Comparison of ENCODE assay signal across 11 cellular contexts in genomic region chr20:4090756-4091331, GRCh38. TPM values are rescaled to one million over a fixed set of nuclear protein-coding genes. Genes with fewer than 3 reads are reported as not detected.
A peak's percentile ranks its signal among the peaks of the same experiment; 100 is the strongest.
DNase-seq lines count a peak whose midpoint lies in the region; ATAC-seq and TF ChIP-seq lines count a peak whose summit lies in the region.
"Had no signal": no experiment of that assay in that cellular context is flagged by ENCODE, and none has a peak within 500 bp of the region (broad histone marks: within the 10 kb centered on the region; RNA-seq: fewer than 3 reads in every experiment).

No MANE protein-coding gene starts in this region.

- peaks cover 6% of the 10 kb centered on the region for H3K4me1 Mint-ChIP-seq in activated CD4-positive, alpha-beta memory T cell treated with anti-CD3 and anti-CD28 coated beads, Interleukin-2, amount 10 ng/mL, durations not matched to agents 7 days and 5 days
- H3K4me1 Mint-ChIP-seq: IgD-negative memory B cell had no signal

- no peaks in the 10 kb centered on the region for H3K9me3 ChIP-seq in GM23248 (ENCODE audit: low read depth)
- peaks cover 11% of the 10 kb centered on the region for H3K9me3 ChIP-seq in adipocyte (ENCODE audit: control insufficient read depth, low read length)
- H3K9me3 ChIP-seq in OCI-LY7 (ENCODE audit: low read length): peaks cover 5% of the 10 kb centered on the region; the same call in 1 of the 2 replicates
- peaks cover 12% of the 10 kb centered on the region for H3K9me3 ChIP-seq in PC-3 (ENCODE audit: low read length)
- H3K9me3 ChIP-seq: prostate gland had no signal

- H3K27me3 Mint-ChIP-seq in activated CD4-positive, alpha-beta memory T cell treated with anti-CD3 and anti-CD28 coated beads, Interleukin-2, amount 10 ng/mL, durations not matched to agents 7 days and 5 days: peaks cover 16% of the 10 kb centered on the region

- H3F3A ChIP-seq in GM23248 (ENCODE audit: insufficient read depth) (peaks cover 16% of the 10 kb centered on the region), PC-3 (ENCODE audit: low read length, unreplicated experiment) (no peaks in the 10 kb centered on the region)

- no peaks in the 10 kb centered on the region for H3K36me3 Mint-ChIP-seq in activated CD4-positive, alpha-beta memory T cell treated with anti-CD3 and anti-CD28 coated beads, Interleukin-2, amount 10 ng/mL, durations not matched to agents 7 days and 5 days (ENCODE audit: low read depth)

- H3K79me2 ChIP-seq in GM23248 (ENCODE audit: insufficient read depth) (no peaks in the 10 kb centered on the region), OCI-LY7 (ENCODE audit: insufficient read depth, low read depth, low read length) (no peaks in the 10 kb centered on the region), PC-3 (ENCODE audit: low read length) (no peaks in the 10 kb centered on the region)

- no peak overlapping the region for H3K27ac Mint-ChIP-seq in activated CD4-positive, alpha-beta memory T cell treated with anti-CD3 and anti-CD28 coated beads, Interleukin-2, amount 10 ng/mL, durations not matched to agents 7 days and 5 days
- H3K27ac Mint-ChIP-seq: IgD-negative memory B cell had no signal

- no peak overlapping the region for H3K4me3 Mint-ChIP-seq in activated CD4-positive, alpha-beta memory T cell treated with anti-CD3 and anti-CD28 coated beads, Interleukin-2, amount 10 ng/mL, durations not matched to agents 7 days and 5 days
- H3K4me3 Mint-ChIP-seq: IgD-negative memory B cell had no signal

- H3K4me2 ChIP-seq in GM23248 (ENCODE audit: unreplicated experiment) (no peak overlapping the region), OCI-LY7 (ENCODE audit: low read length) (no peak overlapping the region), PC-3 (ENCODE audit: low read length) (no peak overlapping the region)

- ATAC-seq in PC-3 (no peak), HG03135 (IDR thresholded peaks at IDR 0.05; ENCODE audit: unreplicated experiment) (no peak)

- peak overlapping the region; percentile 85 for H3K27ac ChIP-seq in GM23248
- H3K27ac ChIP-seq in OCI-LY7 (ENCODE audit: low read depth, low read length, poor library complexity, severe bottlenecking): no peak overlapping the region
- no peak overlapping the region for H3K27ac ChIP-seq in PC-3 (ENCODE audit: low read length)
- H3K27ac ChIP-seq: prostate gland had no signal

- TF ChIP-seq CTCF in AG04449 (IDR thresholded peaks at IDR 0.05; ENCODE audit: insufficient read depth, low read length, missing control alignments) (no peak), OCI-LY7 (conservative IDR thresholded peaks at IDR 0.05; ENCODE audit: low read length) (no peak), PC-3 (conservative IDR thresholded peaks at IDR 0.05; ENCODE audit: low read depth, low read length) (no peak)

- no TSS peak for BruUV-seq in OCI-LY7 (replicated peaks; lab: Mats Ljungman, UMichigan)
- BruUV-seq in PC-3 (replicated peaks; lab: Mats Ljungman, UMichigan): no TSS peak

- no peaks in the 10 kb centered on the region for H3K9me2 ChIP-seq in GM23248 (ENCODE audit: insufficient read depth)
- H3K9me2 ChIP-seq in OCI-LY7 (ENCODE audit: insufficient read depth, low read length): no peaks in the 10 kb centered on the region
- no peaks in the 10 kb centered on the region for H3K9me2 ChIP-seq in PC-3 (replicated peaks; ENCODE audit: low read length)

- H3K4me3 ChIP-seq in AG04449 (ENCODE audit: low read depth, low read length) (no peak overlapping the region), GM23248 (no peak overlapping the region), adipocyte (ENCODE audit: low read length) (no peak overlapping the region), OCI-LY7 (ENCODE audit: low read depth, low read length, poor library complexity, severe bottlenecking) (no peak overlapping the region), PC-3 (ENCODE audit: low read length) (no peak overlapping the region)
- H3K4me3 ChIP-seq: prostate gland had no signal

- peaks cover 8% of the 10 kb centered on the region for H3K9me3 Mint-ChIP-seq in activated CD4-positive, alpha-beta memory T cell treated with anti-CD3 and anti-CD28 coated beads, Interleukin-2, amount 10 ng/mL, durations not matched to agents 7 days and 5 days

- CTCF ChIA-PET in AG04449 (lab: Yijun Ruan, JAX): interaction anchor here (0.9 to 3.3 kb wide), 15 partner anchors 11 to 322 kb away, joined by 3 to 36 read pairs (median 5); no protein-coding TSS in a partner anchor
- CTCF ChIA-PET in activated CD4-positive, alpha-beta memory T cell treated with anti-CD3 and anti-CD28 coated beads, Interleukin-2, amount 10 ng/mL, durations not matched to agents 7 days and 5 days (lab: Charles Lee): interaction anchor here (1.3 kb wide), 1 partner anchor 304 kb away, joined by 4 read pairs; the partner anchor contains the start of gene CENPB
- CTCF ChIA-PET in OCI-LY7 (lab: Charles Lee; ENCODE audit: unreplicated experiment): no interaction called here
- CTCF ChIA-PET in PC-3 (lab: Charles Lee): no interaction called here

- 65 to 68% methylated on average over 3 of the region's 3 CpGs for WGBS in GM23248 (ENCODE audit: low coverage in 1 of 2, low lambda C conversion rate in 2 of 2, missing lambda C conversion rate in 2 of 2), 2 experiments

- H3K36me3 ChIP-seq in GM23248 (ENCODE audit: low read depth) (no peaks in the 10 kb centered on the region), adipocyte (ENCODE audit: control insufficient read depth, insufficient read depth, low read length, severe bottlenecking) (no peaks in the 10 kb centered on the region), OCI-LY7 (ENCODE audit: insufficient read depth, low read length) (no peaks in the 10 kb centered on the region), PC-3 (ENCODE audit: low read depth, low read length) (no peaks in the 10 kb centered on the region)
- H3K36me3 ChIP-seq: prostate gland had no signal

- H2AFZ ChIP-seq in GM23248 (0 out of 2 replicates have a peak overlapping the region, but pooled peaks have one; percentile 12), OCI-LY7 (ENCODE audit: low read length) (no peak overlapping the region), PC-3 (ENCODE audit: low read length) (no peak overlapping the region)

- DNase-seq in AG04449 (ENCODE audit: low read depth, low spot score) (peak; percentile 77), GM23248 (peak; percentile 87), adipocyte (ENCODE audit: low read depth) (peak; percentile 40), kidney tubule cell (ENCODE audit: low spot score) (peak; percentile 90), OCI-LY7 (ENCODE audit: low spot score) (no peak), PC-3 (no peak)
- DNase-seq in activated CD4-positive, alpha-beta memory T cell treated with anti-CD3 and anti-CD28 coated beads, Interleukin-2, amount 10 ng/mL, durations not matched to agents 7 days and 5 days: no peak
- DNase-seq: Right ventricle myocardium superior had no signal

- in situ Hi-C loops in GM23248 (cut with MboI): no loop called here

- H3K9ac ChIP-seq in GM23248: peak overlapping the region; percentile 51
- H3K9ac ChIP-seq in adipocyte (ENCODE audit: low read length): peak overlapping the region; percentile 53
- no peak overlapping the region for H3K9ac ChIP-seq in PC-3 (ENCODE audit: low read length)

- no peaks in the 10 kb centered on the region for H4K20me1 ChIP-seq in GM23248 (ENCODE audit: insufficient read depth)
- H4K20me1 ChIP-seq in OCI-LY7 (ENCODE audit: insufficient read depth, low read length): no peaks in the 10 kb centered on the region
- no peaks in the 10 kb centered on the region for H4K20me1 ChIP-seq in PC-3 (ENCODE audit: low read length)

- POLR2A ChIA-PET in AG04449 (lab: Yijun Ruan, JAX) (interaction anchor here (0.6 kb wide), 1 partner anchor 17 kb away, joined by 3 read pairs; no protein-coding TSS in a partner anchor), OCI-LY7 (lab: Charles Lee) (no interaction called here), PC-3 (lab: Charles Lee; ENCODE audit: unreplicated experiment) (no interaction called here)
- POLR2A ChIA-PET in activated CD4-positive, alpha-beta memory T cell treated with anti-CD3 and anti-CD28 coated beads, Interleukin-2, amount 10 ng/mL, durations not matched to agents 7 days and 5 days (lab: Charles Lee): interaction anchor here (1.5 kb wide), 1 partner anchor 53 kb away, joined by 3 read pairs; no protein-coding TSS in a partner anchor

- no peaks in the 10 kb centered on the region for H3K27me3 ChIP-seq in GM23248 (replicated peaks; ENCODE audit: insufficient read depth)
- H3K27me3 ChIP-seq in adipocyte (replicated peaks; ENCODE audit: control insufficient read depth, insufficient read depth, low read length): no peaks in the 10 kb centered on the region
- no peaks in the 10 kb centered on the region for H3K27me3 ChIP-seq in PC-3 (ENCODE audit: low read length)

- intact Hi-C loops in OCI-LY7 (cut with micrococcal nuclease; ENCODE audit: unreplicated experiment): no loop called here
- intact Hi-C loops in PC-3 (cut with micrococcal nuclease): no loop called here

- H3K4me1 ChIP-seq in GM23248 (ENCODE audit: insufficient read depth) (peaks cover 9% of the 10 kb centered on the region), adipocyte (ENCODE audit: control insufficient read depth, insufficient read depth, low read length) (peaks cover 20% of the 10 kb centered on the region), OCI-LY7 (ENCODE audit: insufficient read depth, low read length, poor library complexity, severe bottlenecking) (no peaks in the 10 kb centered on the region), PC-3 (ENCODE audit: insufficient read depth, low read length) (no peaks in the 10 kb centered on the region)
- H3K4me1 ChIP-seq: prostate gland had no signal

RNA-seq across cellular contexts. Expression of gene SMOX, which starts 57.8 kb away (rescaled TPM):
- 16.8 and 18.5 TPM in 2 replicates for total RNA-seq in GM23248 (2014; rRNA removed; shearing (Covaris generic))
- 19.3 and 21.6 TPM in 2 replicates for polyA plus RNA-seq in GM23248 (2016; fragmentation: Nextera tagmentation; extraction: Ambion mirVana)
- 10 to 100 TPM; 10.6 to 12.5 TPM for total RNA-seq in activated CD4-positive, alpha-beta memory T cell treated with anti-CD3 and anti-CD28 coated beads, Interleukin-2, amount 10 ng/mL, durations not matched to agents 7 days and 5 days
- 0.28 TPM in 1 of 2 replicates, not detected in the other for total RNA-seq in OCI-LY7 (2014; rRNA removed; shearing (Covaris generic))
- total RNA-seq in OCI-LY7 (2022) (0.51 TPM in 1 of 2 replicates, not detected in the other), PC-3 (2014; rRNA removed) (59.3 and 82.4 TPM in 2 replicates)

Comparison
In these comparisons a context has a peak if more than half of its experiments do, and no peak if none do; other contexts are left out.
1. DNase-seq: peak in AG04449 (single experiment), GM23248 (single experiment), adipocyte (single experiment) and kidney tubule cell (single experiment); none in activated CD4-positive, alpha-beta memory T cell treated with anti-CD3 and anti-CD28 coated beads, Interleukin-2, amount 10 ng/mL, durations not matched to agents 7 days and 5 days (single experiment), OCI-LY7 (single experiment) and PC-3 (single experiment).
2. RNA of gene SMOX, which starts 57.8 kb away (total RNA-seq): 59.3 to 82.4 TPM in PC-3, 16.8 to 18.5 TPM in GM23248 and 10.6 to 12.5 TPM in activated CD4-positive, alpha-beta memory T cell treated with anti-CD3 and anti-CD28 coated beads, Interleukin-2, amount 10 ng/mL, durations not matched to agents 7 days and 5 days; 0.28 to 0.51 TPM in OCI-LY7; every median in the first group is over 4 times any median in the second.
3. CTCF ChIA-PET loops: an anchor here in AG04449 (0.9 to 3.3 kb wide) and activated CD4-positive, alpha-beta memory T cell treated with anti-CD3 and anti-CD28 coated beads, Interleukin-2, amount 10 ng/mL, durations not matched to agents 7 days and 5 days (1.3 kb wide); none called in OCI-LY7 and PC-3.
4. POLR2A ChIA-PET loops: an anchor here in AG04449 (0.6 kb wide) and activated CD4-positive, alpha-beta memory T cell treated with anti-CD3 and anti-CD28 coated beads, Interleukin-2, amount 10 ng/mL, durations not matched to agents 7 days and 5 days (1.5 kb wide); none called in OCI-LY7 and PC-3.